Comparison of ENCODE assay signal across 8 cellular contexts in the genomic region with DNA sequence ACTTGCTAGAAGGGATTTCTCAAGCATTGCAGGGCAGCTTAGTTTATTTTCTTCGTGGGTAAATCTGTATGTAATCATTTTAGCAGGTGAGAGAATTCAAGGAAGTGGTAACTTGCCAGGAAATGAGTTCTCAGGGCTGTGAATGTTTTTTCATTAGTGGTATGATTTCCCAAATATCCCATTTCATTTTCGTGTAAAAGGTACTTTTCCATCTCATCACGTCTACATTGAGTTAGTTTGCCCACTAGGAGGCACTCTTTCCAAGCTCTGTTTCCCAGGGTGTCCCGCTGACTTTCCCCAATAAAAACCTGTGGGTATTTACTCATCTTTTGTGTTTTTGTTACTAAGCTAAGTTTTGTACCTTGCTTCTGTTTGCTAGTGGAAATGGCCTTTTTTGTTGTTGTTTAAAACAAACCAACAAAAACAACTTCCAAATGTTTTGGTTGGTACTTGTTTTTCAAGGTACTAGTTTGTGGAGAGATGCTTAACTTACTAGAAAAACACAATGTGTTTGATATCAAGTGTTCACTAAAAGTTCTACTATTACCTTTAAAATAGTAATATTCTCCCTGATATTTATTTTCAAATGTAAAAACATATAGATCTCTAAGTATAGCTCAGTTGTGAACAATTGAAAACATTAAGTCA.
A peak's percentile ranks its signal among the peaks of the same experiment; 100 is the strongest.
DNase-seq lines count a peak whose midpoint lies in the region; ATAC-seq and TF ChIP-seq lines count a peak whose summit lies in the region.

No MANE protein-coding gene starts in this region.

- WGBS in right lobe of liver (ENCODE audit: insufficient coverage, low coverage, low lambda C conversion rate, missing lambda C conversion rate) = 2% methylated on average over 4 of the region's 4 CpGs

- intact Hi-C loops in right lobe of liver (cut with DNase I) = loop anchor here in 1 of 2 donors (10.0 kb wide), 1 partner anchor 163 kb away; no protein-coding TSS in a partner anchor

- H3K27ac ChIP-seq in coronary artery (no peak overlapping the region), right lobe of liver (peak overlapping the region; percentile 52 to 62 (median 59))

- no peaks in the 10 kb centered on the region for H3K36me3 ChIP-seq in right lobe of liver

- H3K4me1 ChIP-seq in right lobe of liver = peaks cover 0 to 15% (median 1%) of the 10 kb centered on the region in 4 donors

- no peaks in the 10 kb centered on the region for H3K9me3 ChIP-seq in right lobe of liver

- H3K4me3 ChIP-seq in coronary artery (no peak overlapping the region), right lobe of liver (no peak overlapping the region)

- peak; percentile 85 for ATAC-seq in HG03342 (IDR thresholded peaks at IDR 0.05; ENCODE audit: unreplicated experiment)
- ATAC-seq in right lobe of liver = peak; percentile 91 to 94 (median 93)
- no peak for ATAC-seq in GM18870 (IDR thresholded peaks at IDR 0.05; ENCODE audit: unreplicated experiment)

- H3K27me3 ChIP-seq in right lobe of liver = no peaks in the 10 kb centered on the region

- DNase-seq in AG08396 (ENCODE audit: low spot score) (peak; percentile 75), GM04503 (ENCODE audit: low read depth) (peak; percentile 11), SHP77 (lab: John Stamatoyannopoulos, UW) (peak; percentile 21 to 34), coronary artery (ENCODE audit: low spot score) (no peak), right lobe of liver (peak in 2 of 3 donors; percentile 17 to 72), superior temporal gyrus (ENCODE audit: extremely low spot score) (peak; percentile 83)

- TF ChIP-seq CTCF in coronary artery (IDR thresholded peaks at IDR 0.05) (peak; percentile 78), right lobe of liver (IDR thresholded peaks at IDR 0.05) (peak; percentile 85 to 87 (median 86))

- TF ChIP-seq POLR2A in right lobe of liver (IDR thresholded peaks at IDR 0.05) = no peak

Comparison
In these comparisons a context has a peak if more than half of its experiments do, and no peak if none do; other contexts are left out.
1. H3K27ac ChIP-seq: peak in right lobe of liver (3 of 3); none in coronary artery (0 of 2).